ENCODE assay signal across 1 cellular context in the genomic region with DNA sequence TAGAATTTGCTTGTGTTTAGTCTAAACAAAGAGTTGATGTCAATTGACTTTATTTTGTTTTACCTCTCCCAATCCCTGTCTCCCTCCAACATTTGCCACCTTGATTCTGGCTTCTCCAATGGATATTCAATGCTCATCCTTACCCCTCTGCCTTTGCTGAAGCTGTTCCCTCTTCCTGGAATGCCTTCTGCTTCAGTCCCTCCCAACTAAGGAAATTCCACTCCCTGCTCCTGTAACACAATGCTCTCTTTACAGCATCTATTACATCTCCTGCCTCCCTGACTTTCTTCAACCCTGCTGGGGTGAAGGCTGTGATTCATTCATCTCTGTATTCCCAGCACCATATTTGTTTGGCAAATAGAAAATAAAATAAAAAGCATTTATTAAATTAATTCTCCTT.
TF ChIP-seq lines count a peak whose summit lies in the region.

No MANE protein-coding gene starts in this region.

TF ChIP-seq in GM23338, 12 proteins besides CTCF, POLR2A, EP300 and RAD21 (continued from another document):
- TF ChIP-seq, protein P1, sequence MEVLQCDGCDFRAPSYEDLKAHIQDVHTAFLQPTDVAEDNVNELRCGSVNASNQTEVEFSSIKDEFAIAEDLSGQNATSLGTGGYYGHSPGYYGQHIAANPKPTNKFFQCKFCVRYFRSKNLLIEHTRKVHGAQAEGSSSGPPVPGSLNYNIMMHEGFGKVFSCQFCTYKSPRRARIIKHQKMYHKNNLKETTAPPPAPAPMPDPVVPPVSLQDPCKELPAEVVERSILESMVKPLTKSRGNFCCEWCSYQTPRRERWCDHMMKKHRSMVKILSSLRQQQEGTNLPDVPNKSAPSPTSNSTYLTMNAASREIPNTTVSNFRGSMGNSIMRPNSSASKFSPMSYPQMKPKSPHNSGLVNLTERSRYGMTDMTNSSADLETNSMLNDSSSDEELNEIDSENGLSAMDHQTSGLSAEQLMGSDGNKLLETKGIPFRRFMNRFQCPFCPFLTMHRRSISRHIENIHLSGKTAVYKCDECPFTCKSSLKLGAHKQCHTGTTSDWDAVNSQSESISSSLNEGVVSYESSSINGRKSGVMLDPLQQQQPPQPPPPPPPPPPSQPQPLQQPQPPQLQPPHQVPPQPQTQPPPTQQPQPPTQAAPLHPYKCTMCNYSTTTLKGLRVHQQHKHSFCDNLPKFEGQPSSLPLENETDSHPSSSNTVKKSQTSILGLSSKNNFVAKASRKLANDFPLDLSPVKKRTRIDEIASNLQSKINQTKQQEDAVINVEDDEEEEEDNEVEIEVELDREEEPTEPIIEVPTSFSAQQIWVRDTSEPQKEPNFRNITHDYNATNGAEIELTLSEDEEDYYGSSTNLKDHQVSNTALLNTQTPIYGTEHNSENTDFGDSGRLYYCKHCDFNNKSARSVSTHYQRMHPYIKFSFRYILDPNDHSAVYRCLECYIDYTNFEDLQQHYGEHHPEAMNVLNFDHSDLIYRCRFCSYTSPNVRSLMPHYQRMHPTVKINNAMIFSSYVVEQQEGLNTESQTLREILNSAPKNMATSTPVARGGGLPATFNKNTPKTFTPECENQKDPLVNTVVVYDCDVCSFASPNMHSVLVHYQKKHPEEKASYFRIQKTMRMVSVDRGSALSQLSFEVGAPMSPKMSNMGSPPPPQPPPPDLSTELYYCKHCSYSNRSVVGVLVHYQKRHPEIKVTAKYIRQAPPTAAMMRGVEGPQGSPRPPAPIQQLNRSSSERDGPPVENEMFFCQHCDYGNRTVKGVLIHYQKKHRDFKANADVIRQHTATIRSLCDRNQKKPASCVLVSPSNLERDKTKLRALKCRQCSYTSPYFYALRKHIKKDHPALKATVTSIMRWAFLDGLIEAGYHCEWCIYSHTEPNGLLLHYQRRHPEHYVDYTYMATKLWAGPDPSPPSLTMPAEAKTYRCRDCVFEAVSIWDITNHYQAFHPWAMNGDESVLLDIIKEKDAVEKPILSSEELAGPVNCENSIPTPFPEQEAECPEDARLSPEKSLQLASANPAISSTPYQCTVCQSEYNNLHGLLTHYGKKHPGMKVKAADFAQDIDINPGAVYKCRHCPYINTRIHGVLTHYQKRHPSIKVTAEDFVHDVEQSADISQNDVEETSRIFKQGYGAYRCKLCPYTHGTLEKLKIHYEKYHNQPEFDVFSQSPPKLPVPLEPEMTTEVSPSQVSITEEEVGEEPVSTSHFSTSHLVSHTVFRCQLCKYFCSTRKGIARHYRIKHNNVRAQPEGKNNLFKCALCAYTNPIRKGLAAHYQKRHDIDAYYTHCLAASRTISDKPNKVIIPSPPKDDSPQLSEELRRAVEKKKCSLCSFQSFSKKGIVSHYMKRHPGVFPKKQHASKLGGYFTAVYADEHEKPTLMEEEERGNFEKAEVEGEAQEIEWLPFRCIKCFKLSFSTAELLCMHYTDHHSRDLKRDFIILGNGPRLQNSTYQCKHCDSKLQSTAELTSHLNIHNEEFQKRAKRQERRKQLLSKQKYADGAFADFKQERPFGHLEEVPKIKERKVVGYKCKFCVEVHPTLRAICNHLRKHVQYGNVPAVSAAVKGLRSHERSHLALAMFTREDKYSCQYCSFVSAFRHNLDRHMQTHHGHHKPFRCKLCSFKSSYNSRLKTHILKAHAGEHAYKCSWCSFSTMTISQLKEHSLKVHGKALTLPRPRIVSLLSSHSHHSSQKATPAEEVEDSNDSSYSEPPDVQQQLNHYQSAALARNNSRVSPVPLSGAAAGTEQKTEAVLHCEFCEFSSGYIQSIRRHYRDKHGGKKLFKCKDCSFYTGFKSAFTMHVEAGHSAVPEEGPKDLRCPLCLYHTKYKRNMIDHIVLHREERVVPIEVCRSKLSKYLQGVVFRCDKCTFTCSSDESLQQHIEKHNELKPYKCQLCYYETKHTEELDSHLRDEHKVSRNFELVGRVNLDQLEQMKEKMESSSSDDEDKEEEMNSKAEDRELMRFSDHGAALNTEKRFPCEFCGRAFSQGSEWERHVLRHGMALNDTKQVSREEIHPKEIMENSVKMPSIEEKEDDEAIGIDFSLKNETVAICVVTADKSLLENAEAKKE (CRISPR knock-in tag; IDR thresholded peaks at IDR 0.05): no peak
- no peak for TF ChIP-seq CREB1 (CRISPR knock-in tag; IDR thresholded peaks at IDR 0.05; ENCODE audit: low read depth)
- no peak for TF ChIP-seq STAT1 (IDR thresholded peaks at IDR 0.05; ENCODE audit: unreplicated experiment)
- no peak for TF ChIP-seq JUNB (IDR thresholded peaks at IDR 0.05; ENCODE audit: unreplicated experiment)
- no peak for TF ChIP-seq POLR2AphosphoS5 (IDR thresholded peaks at IDR 0.05; ENCODE audit: low read depth)
- no peak for TF ChIP-seq EZH2 (IDR thresholded peaks at IDR 0.05; ENCODE audit: low read depth, unreplicated experiment)
- no peak for TF ChIP-seq ZNF114 (CRISPR knock-in tag; IDR thresholded peaks at IDR 0.05)
- TF ChIP-seq, protein P2, sequence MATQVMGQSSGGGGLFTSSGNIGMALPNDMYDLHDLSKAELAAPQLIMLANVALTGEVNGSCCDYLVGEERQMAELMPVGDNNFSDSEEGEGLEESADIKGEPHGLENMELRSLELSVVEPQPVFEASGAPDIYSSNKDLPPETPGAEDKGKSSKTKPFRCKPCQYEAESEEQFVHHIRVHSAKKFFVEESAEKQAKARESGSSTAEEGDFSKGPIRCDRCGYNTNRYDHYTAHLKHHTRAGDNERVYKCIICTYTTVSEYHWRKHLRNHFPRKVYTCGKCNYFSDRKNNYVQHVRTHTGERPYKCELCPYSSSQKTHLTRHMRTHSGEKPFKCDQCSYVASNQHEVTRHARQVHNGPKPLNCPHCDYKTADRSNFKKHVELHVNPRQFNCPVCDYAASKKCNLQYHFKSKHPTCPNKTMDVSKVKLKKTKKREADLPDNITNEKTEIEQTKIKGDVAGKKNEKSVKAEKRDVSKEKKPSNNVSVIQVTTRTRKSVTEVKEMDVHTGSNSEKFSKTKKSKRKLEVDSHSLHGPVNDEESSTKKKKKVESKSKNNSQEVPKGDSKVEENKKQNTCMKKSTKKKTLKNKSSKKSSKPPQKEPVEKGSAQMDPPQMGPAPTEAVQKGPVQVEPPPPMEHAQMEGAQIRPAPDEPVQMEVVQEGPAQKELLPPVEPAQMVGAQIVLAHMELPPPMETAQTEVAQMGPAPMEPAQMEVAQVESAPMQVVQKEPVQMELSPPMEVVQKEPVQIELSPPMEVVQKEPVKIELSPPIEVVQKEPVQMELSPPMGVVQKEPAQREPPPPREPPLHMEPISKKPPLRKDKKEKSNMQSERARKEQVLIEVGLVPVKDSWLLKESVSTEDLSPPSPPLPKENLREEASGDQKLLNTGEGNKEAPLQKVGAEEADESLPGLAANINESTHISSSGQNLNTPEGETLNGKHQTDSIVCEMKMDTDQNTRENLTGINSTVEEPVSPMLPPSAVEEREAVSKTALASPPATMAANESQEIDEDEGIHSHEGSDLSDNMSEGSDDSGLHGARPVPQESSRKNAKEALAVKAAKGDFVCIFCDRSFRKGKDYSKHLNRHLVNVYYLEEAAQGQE (IDR thresholded peaks at IDR 0.05; ENCODE audit: unreplicated experiment): no peak
- TF ChIP-seq EZH2phosphoT487 (IDR thresholded peaks at IDR 0.05; ENCODE audit: unreplicated experiment): no peak
- TF ChIP-seq, protein P3, sequence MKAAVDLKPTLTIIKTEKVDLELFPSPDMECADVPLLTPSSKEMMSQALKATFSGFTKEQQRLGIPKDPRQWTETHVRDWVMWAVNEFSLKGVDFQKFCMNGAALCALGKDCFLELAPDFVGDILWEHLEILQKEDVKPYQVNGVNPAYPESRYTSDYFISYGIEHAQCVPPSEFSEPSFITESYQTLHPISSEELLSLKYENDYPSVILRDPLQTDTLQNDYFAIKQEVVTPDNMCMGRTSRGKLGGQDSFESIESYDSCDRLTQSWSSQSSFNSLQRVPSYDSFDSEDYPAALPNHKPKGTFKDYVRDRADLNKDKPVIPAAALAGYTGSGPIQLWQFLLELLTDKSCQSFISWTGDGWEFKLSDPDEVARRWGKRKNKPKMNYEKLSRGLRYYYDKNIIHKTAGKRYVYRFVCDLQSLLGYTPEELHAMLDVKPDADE (IDR thresholded peaks at IDR 0.05): no peak
- no peak for TF ChIP-seq ZNF331 (CRISPR knock-in tag; IDR thresholded peaks at IDR 0.05; ENCODE audit: low read depth)
